ENCODE assay signal across 14 cellular contexts in genomic region chr2:139394801-139395200, GRCh38.
A peak's percentile ranks its signal among the peaks of the same experiment; 100 is the strongest.
DNase-seq lines count a peak whose midpoint lies in the region; ATAC-seq and TF ChIP-seq lines count a peak whose summit lies in the region.
"Had no signal": no experiment of that assay in that cellular context is flagged by ENCODE, and none has a peak within 500 bp of the region (broad histone marks: within the 10 kb centered on the region; RNA-seq: fewer than 3 reads in every experiment).

No MANE protein-coding gene starts in this region.

- DNase-seq in MM.1S (peak; percentile 81), PC-3 (no peak), caudate nucleus (lab: John Stamatoyannopoulos, UW) (no peak)
- no peak for DNase-seq in activated CD4-positive, alpha-beta T cell treated with anti-CD3 and anti-CD28 coated beads, Interleukin-2, amount 50 U/mL, for 1 hour
- DNase-seq: CD4-positive, alpha-beta T cell; CD8-positive, alpha-beta memory T cell; DMS 273 treated with DMSO at 0.1 percent for 48 hours; DMS79 treated with DMSO at 0.1 percent for 48 hours; GF-D8; GOT3; HFFc6 had no signal

- ATAC-seq in PC-3 (no peak), GM18870 (IDR thresholded peaks at IDR 0.05; ENCODE audit: unreplicated experiment) (no peak)

- H3K79me2 ChIP-seq in MM.1S (ENCODE audit: low read length) (no peaks in the 10 kb centered on the region), PC-3 (ENCODE audit: low read length) (no peaks in the 10 kb centered on the region)

- H3K9ac ChIP-seq in BLaER1 treated with 17β-estradiol and CSF1 and Interleukin-3, amounts not matched to agents 10 nM and 100 nM = peak overlapping the region in 3 of 11 experiments; percentile 22 to 40 (median 38); a peak in 4 of 22 replicates
- H3K9ac ChIP-seq in MM.1S (ENCODE audit: low read length) (peak overlapping the region; percentile 9; the same call in 1 of the 2 replicates), PC-3 (ENCODE audit: low read length) (no peak overlapping the region)

- H4K20me1 ChIP-seq in BLaER1 treated with 17β-estradiol and CSF1 and Interleukin-3, amounts not matched to agents 10 nM and 100 nM = no peaks in the 10 kb centered on the region
- no peaks in the 10 kb centered on the region for H4K20me1 ChIP-seq in MM.1S (ENCODE audit: insufficient read depth, low read length)
- no peaks in the 10 kb centered on the region for H4K20me1 ChIP-seq in PC-3 (ENCODE audit: low read length)

- peak overlapping the region; percentile 49 to 81 (median 70) for H3K4me2 ChIP-seq in BLaER1 treated with 17β-estradiol and CSF1 and Interleukin-3, amounts not matched to agents 10 nM and 100 nM
- H3K4me2 ChIP-seq in MM.1S (ENCODE audit: low read depth, low read length) = peak overlapping the region; percentile 70
- H3K4me2 ChIP-seq in PC-3 (ENCODE audit: low read length) = no peak overlapping the region

- H3F3A ChIP-seq in MM.1S (ENCODE audit: insufficient read depth, low read length) (peaks cover 14% of the 10 kb centered on the region), PC-3 (ENCODE audit: low read length, unreplicated experiment) (no peaks in the 10 kb centered on the region)

- peaks cover 19 to 43% (median 30%) of the 10 kb centered on the region in 10 experiments for H3K4me1 ChIP-seq in BLaER1 treated with 17β-estradiol and CSF1 and Interleukin-3, amounts not matched to agents 10 nM and 100 nM
- H3K4me1 ChIP-seq in MM.1S (ENCODE audit: low read length) (peaks cover 30% of the 10 kb centered on the region), PC-3 (ENCODE audit: insufficient read depth, low read length) (no peaks in the 10 kb centered on the region)
- H3K4me1 ChIP-seq: HAP-1 had no signal

- no peaks in the 10 kb centered on the region for H3K27me3 ChIP-seq in BLaER1 treated with 17β-estradiol and CSF1 and Interleukin-3, amounts not matched to agents 10 nM and 100 nM
- H3K27me3 ChIP-seq in MM.1S (replicated peaks; ENCODE audit: insufficient read depth, low read length) = no peaks in the 10 kb centered on the region
- no peaks in the 10 kb centered on the region for H3K27me3 ChIP-seq in PC-3 (ENCODE audit: low read length)

- no TSS peak for BruUV-seq in PC-3 (replicated peaks; lab: Mats Ljungman, UMichigan)

- H3K9me2 ChIP-seq in MM.1S (replicated peaks; ENCODE audit: insufficient read depth, low read length) (no peaks in the 10 kb centered on the region), PC-3 (replicated peaks; ENCODE audit: low read length) (no peaks in the 10 kb centered on the region)

- H3K4me3 ChIP-seq in BLaER1 treated with 17β-estradiol and CSF1 and Interleukin-3, amounts not matched to agents 10 nM and 100 nM = peak overlapping the region in 2 of 10 experiments; percentile 22 to 32; a peak in 2 of 20 replicates
- peak overlapping the region; percentile 49 for H3K4me3 ChIP-seq in MM.1S (ENCODE audit: low read length)
- H3K4me3 ChIP-seq in PC-3 (ENCODE audit: low read length) = no peak overlapping the region
- H3K4me3 ChIP-seq: HAP-1 had no signal

- no peaks in the 10 kb centered on the region for H3K36me3 ChIP-seq in BLaER1 treated with 17β-estradiol and CSF1 and Interleukin-3, amounts not matched to agents 10 nM and 100 nM
- H3K36me3 ChIP-seq in MM.1S (replicated peaks; ENCODE audit: insufficient read depth, low read length) (no peaks in the 10 kb centered on the region), PC-3 (ENCODE audit: low read depth, low read length) (no peaks in the 10 kb centered on the region)
- H3K36me3 ChIP-seq: HAP-1 had no signal

- H2AFZ ChIP-seq in MM.1S (ENCODE audit: low read length) (peak overlapping the region; percentile 27), PC-3 (ENCODE audit: low read length) (peak overlapping the region; percentile 42; the same call in 1 of the 2 replicates)

- intact Hi-C loops in PC-3 (cut with micrococcal nuclease) = no loop called here

- POLR2A ChIA-PET in PC-3 (lab: Charles Lee; ENCODE audit: unreplicated experiment) = interaction anchor here (0.6 kb wide), 1 partner anchor 56 kb away, joined by 37 read pairs; no protein-coding TSS in a partner anchor

- peak overlapping the region in 6 of 11 experiments; percentile 12 to 51 (median 26); a peak in 9 of 22 replicates for H3K27ac ChIP-seq in BLaER1 treated with 17β-estradiol and CSF1 and Interleukin-3, amounts not matched to agents 10 nM and 100 nM
- H3K27ac ChIP-seq in MM.1S (ENCODE audit: low read length) = peak overlapping the region; percentile 76
- no peak overlapping the region for H3K27ac ChIP-seq in PC-3 (ENCODE audit: low read length)
- H3K27ac ChIP-seq in caudate nucleus (ENCODE audit: low read depth, low read length) = no peak overlapping the region

- H3K9me3 ChIP-seq in BLaER1 treated with 17β-estradiol and CSF1 and Interleukin-3, amounts not matched to agents 10 nM and 100 nM (replicated peaks in 1 of 11) = peaks cover 0 to 11% (median 5%) of the 10 kb centered on the region in 11 experiments; a peak in 8 of 22 replicates
- H3K9me3 ChIP-seq in MM.1S (replicated peaks; ENCODE audit: insufficient read depth, low read length) (no peaks in the 10 kb centered on the region), PC-3 (ENCODE audit: low read length) (no peaks in the 10 kb centered on the region)
- H3K9me3 ChIP-seq: HAP-1 had no signal

- TF ChIP-seq CTCF in MM.1S (IDR thresholded peaks at IDR 0.05; ENCODE audit: low read length) = no peak
- no peak for TF ChIP-seq CTCF in PC-3 (conservative IDR thresholded peaks at IDR 0.05; ENCODE audit: low read depth, low read length)

- CTCF ChIA-PET in PC-3 (lab: Charles Lee) = no interaction called here

Comparison
In these comparisons a context has a peak if more than half of its experiments do, and no peak if none do; other contexts are left out.
1. H3K27ac ChIP-seq: peak in BLaER1 treated with 17β-estradiol and CSF1 and Interleukin-3, amounts not matched to agents 10 nM and 100 nM (6 of 11) and MM.1S (single experiment); none in PC-3 (single experiment) and caudate nucleus (single experiment).